28 cellular contexts compared by ENCODE assay signal in genomic region chr11:70842256-70842655, GRCh38.
"Had no signal": no experiment of that assay in that cellular context is flagged by ENCODE, and none has a peak within 500 bp of the region (broad histone marks: within the 10 kb centered on the region; RNA-seq: fewer than 3 reads in every experiment).

No MANE protein-coding gene starts in this region.

- DNase-seq: colonic mucosa; cortex of kidney; dermis blood vessel endothelial cell; dorsolateral prefrontal cortex; effector CD4-positive, alpha-beta T cell; effector CD8-positive, alpha-beta T cell; effector memory CD4-positive, alpha-beta T cell; endodermal cell; erythroblast; esophagus squamous epithelium; foreskin fibroblast; foreskin keratinocyte; foreskin melanocyte; gastrocnemius medialis; glutamatergic neuron; head of caudate nucleus; heart right ventricle had no signal

- H3K4me3 ChIP-seq: colonic mucosa, coronary artery, dorsolateral prefrontal cortex, esophagus muscularis mucosa, esophagus squamous epithelium, gastrocnemius medialis, gastroesophageal sphincter, heart left ventricle, heart right ventricle had no signal

- H3K9me3 ChIP-seq: colonic mucosa, esophagus squamous epithelium, gastrocnemius medialis had no signal

- H3K27me3 ChIP-seq: colonic mucosa, esophagus muscularis mucosa, esophagus squamous epithelium, foreskin keratinocyte, gastroesophageal sphincter had no signal

- H3K9me3 Mint-ChIP-seq: dendritic cell treated with granulocyte-macrophage colony-stimulating factor and Interleukin-4, amounts not matched to agents 40 ng/mL and 50 ng/mL, for 4 days had no signal

- H3K4me1 ChIP-seq: colonic mucosa, esophagus muscularis mucosa, esophagus squamous epithelium, foreskin keratinocyte, gastrocnemius medialis, gastroesophageal sphincter, heart left ventricle had no signal

- H3K4me1 Mint-ChIP-seq: endodermal cell had no signal

- H3K4me3 Mint-ChIP-seq: dendritic cell treated with granulocyte-macrophage colony-stimulating factor and Interleukin-4, amounts not matched to agents 40 ng/mL and 50 ng/mL, for 4 days; endodermal cell had no signal

- FAIRE-seq: colon, endometrium, endothelial cell of umbilical vein, frontal cortex had no signal

- H3K36me3 ChIP-seq: colonic mucosa, esophagus muscularis mucosa, esophagus squamous epithelium, gastrocnemius medialis, gastroesophageal sphincter, heart left ventricle, heart right ventricle had no signal

- H3K27ac ChIP-seq: colonic mucosa, coronary artery, dorsolateral prefrontal cortex, epithelial cell of prostate, esophagus muscularis mucosa, esophagus squamous epithelium, foreskin keratinocyte, gastrocnemius medialis, gastroesophageal sphincter, heart left ventricle, heart right ventricle had no signal

- ATAC-seq: esophagus mucosa, foreskin keratinocyte, gastrocnemius medialis, gastroesophageal sphincter, heart left ventricle, heart right ventricle had no signal

- H3K27ac Mint-ChIP-seq: dendritic cell treated with granulocyte-macrophage colony-stimulating factor and Interleukin-4, amounts not matched to agents 40 ng/mL and 50 ng/mL, for 4 days; endodermal cell had no signal
